Comparison of ENCODE assay signal across 12 cellular contexts in genomic region chr10:32943854-32944661, GRCh38. TPM values are rescaled to one million over a fixed set of nuclear protein-coding genes. Genes with fewer than 3 reads are reported as not detected.
DNase-seq lines count a peak whose midpoint lies in the region; ATAC-seq and TF ChIP-seq lines count a peak whose summit lies in the region.
"Had no signal": no experiment of that assay in that cellular context is flagged by ENCODE, and none has a peak within 500 bp of the region (broad histone marks: within the 10 kb centered on the region; RNA-seq: fewer than 3 reads in every experiment).

No MANE protein-coding gene starts in this region.

- peak overlapping the region; percentile 32 for H3K27ac ChIP-seq in A673 (ENCODE audit: low read depth, low read length, poor library complexity, severe bottlenecking)
- H3K27ac ChIP-seq in HEK293 (ENCODE audit: extremely low read depth, low read depth, low read length), result no peak overlapping the region
- no peak overlapping the region for H3K27ac ChIP-seq in colonic mucosa
- no peak overlapping the region for H3K27ac ChIP-seq in lower lobe of right lung

- no peak overlapping the region for H3K9ac ChIP-seq in colonic mucosa (ENCODE audit: low read depth in 2 of 2, low read length in 2 of 2)

- H3K36me3 ChIP-seq in A673 (ENCODE audit: insufficient read depth, low read length, poor library complexity, severe bottlenecking) (no peaks in the 10 kb centered on the region), HEK293 (ENCODE audit: control insufficient read depth in 2 of 2, insufficient read depth in 1 of 2, low read length in 2 of 2) (no peaks in the 10 kb centered on the region), colonic mucosa (no peaks in the 10 kb centered on the region), lower lobe of right lung (no peaks in the 10 kb centered on the region)

- no peak overlapping the region for H3K4me3 ChIP-seq in A673 (ENCODE audit: low read depth, low read length, poor library complexity, severe bottlenecking)
- H3K4me3 ChIP-seq in HEK293 (ENCODE audit: low read depth, low read length), result no peak overlapping the region
- no peak overlapping the region for H3K4me3 ChIP-seq in colonic mucosa
- no peak overlapping the region for H3K4me3 ChIP-seq in lower lobe of right lung

- TF ChIP-seq CTCF in A673 (conservative IDR thresholded peaks at IDR 0.05; ENCODE audit: low read depth, low read length) (no peak), HEK293 (tag by site-specific recombination; IDR thresholded peaks at IDR 0.05) (no peak), colonic mucosa (IDR thresholded peaks at IDR 0.05) (no peak), lower lobe of right lung (IDR thresholded peaks at IDR 0.05) (no peak)

- no TSS peak for BruUV-seq in A673 (replicated peaks; lab: Mats Ljungman, UMichigan)

- H3K27me3 ChIP-seq in A673 (replicated peaks; ENCODE audit: insufficient read depth, low read depth, low read length, poor library complexity) (no peaks in the 10 kb centered on the region), colonic mucosa (no peaks in the 10 kb centered on the region), lower lobe of right lung (ENCODE audit: low read depth) (no peaks in the 10 kb centered on the region)

- peaks cover 6% of the 10 kb centered on the region for H3K4me1 ChIP-seq in A673 (ENCODE audit: insufficient read depth, low read length, poor library complexity, severe bottlenecking)
- peaks cover 7% of the 10 kb centered on the region for H3K4me1 ChIP-seq in HEK293 (ENCODE audit: control insufficient read depth, insufficient read depth, low read length)
- H3K4me1 ChIP-seq in colonic mucosa, result no peaks in the 10 kb centered on the region
- peaks cover 84% of the 10 kb centered on the region for H3K4me1 ChIP-seq in lower lobe of right lung

- POLR2A ChIA-PET in A673 (lab: Charles Lee; ENCODE audit: low non-redundant PET), result interaction anchor here (0.6 kb wide), 1 partner anchor 10 kb away, joined by 3 read pairs; no protein-coding TSS in a partner anchor
- POLR2A ChIA-PET in HEK293 (lab: Yijun Ruan, JAX), result interaction anchor here (0.5 kb wide), 1 partner anchor 158 kb away, joined by 3 read pairs; no protein-coding TSS in a partner anchor

- no peak for DNase-seq in A673 (ENCODE audit: low spot score)
- peak; percentile 42 for DNase-seq in colonic mucosa
- DNase-seq in lower lobe of right lung, result peak; percentile 54
- DNase-seq in DMS153 (lab: John Stamatoyannopoulos, UW), result no peak
- no peak for DNase-seq in cerebellar cortex (ENCODE audit: low spot score)
- DNase-seq: activated naive CD4-positive, alpha-beta T cell treated with anti-CD3 and anti-CD28 coated beads, Interleukin-2, amount 50 U/mL, for 16 hours; Caco-2; naive thymus-derived CD8-positive, alpha-beta T cell; NCI-H1694 treated with DMSO at 0.1 percent for 48 hours had no signal

- no peaks in the 10 kb centered on the region for H3K9me3 ChIP-seq in A673 (ENCODE audit: low read depth, low read length, poor library complexity, severe bottlenecking)
- H3K9me3 ChIP-seq in HEK293 (ENCODE audit: control insufficient read depth, insufficient read depth, low read depth, low read length), result no peaks in the 10 kb centered on the region
- H3K9me3 ChIP-seq in colonic mucosa, result no peaks in the 10 kb centered on the region
- H3K9me3 ChIP-seq in lower lobe of right lung, result no peaks in the 10 kb centered on the region
- H3K9me3 ChIP-seq: Caco-2 had no signal

- CTCF ChIA-PET in A673 (lab: Charles Lee), result no interaction called here
- CTCF ChIA-PET in HEK293 (lab: Yijun Ruan, JAX), result no interaction called here

- intact Hi-C loops in A673 (cut with micrococcal nuclease; ENCODE audit: unreplicated experiment), result no loop called here
- intact Hi-C loops in colonic mucosa (cut with DNase I), result no loop called here
- intact Hi-C loops in lower lobe of right lung (cut with DNase I), result no loop called here

- ATAC-seq in lower lobe of right lung (peak; percentile 59 to 61), GM21447 (IDR thresholded peaks at IDR 0.05; ENCODE audit: unreplicated experiment) (no peak), HG03159 (IDR thresholded peaks at IDR 0.05; ENCODE audit: unreplicated experiment) (no peak)
- ATAC-seq: naive thymus-derived CD8-positive, alpha-beta T cell had no signal

TF ChIP-seq in HEK293, 187 proteins besides CTCF, POLR2A, EP300 and RAD21:
- TF ChIP-seq ZNF704 (tag by site-specific recombination; IDR thresholded peaks at IDR 0.05) (no peak), ATF2 (tag by site-specific recombination; IDR thresholded peaks at IDR 0.05; ENCODE audit: low read depth) (peak; percentile 80), EGR2 (tag by site-specific recombination; IDR thresholded peaks at IDR 0.05; ENCODE audit: low read depth) (0 out of 2 replicates have a peak, but pooled peaks have one; percentile 9), ZNF629 (tag by site-specific recombination; IDR thresholded peaks at IDR 0.05) (peak; percentile 50; the same call in 1 of the 2 replicates), ZFHX2 (tag by site-specific recombination; conservative IDR thresholded peaks at IDR 0.05) (peak; percentile 17; the same call in 1 of the 2 replicates)

RNA-seq across cellular contexts. Expression of gene ITGB1, which starts 14.0 kb away (rescaled TPM):
- total RNA-seq in A673 (2021) (276 and 282 TPM in 2 replicates), colonic mucosa (100 to 1,000 TPM; 254 to 393 TPM), lower lobe of right lung (409 TPM)

Comparison
In these comparisons a context has a peak if more than half of its experiments do, and no peak if none do; other contexts are left out.
1. DNase-seq: peak in colonic mucosa (single experiment) and lower lobe of right lung (single experiment); none in A673 (single experiment), DMS153 (single experiment) and cerebellar cortex (single experiment).
2. ATAC-seq: peak in lower lobe of right lung (2 of 2); none in GM21447 (single experiment) and HG03159 (single experiment).